In genomic region chr16:86680661-86681439, GRCh38 we compare ENCODE assay signal across 14 cellular contexts.
DNase-seq lines count a peak whose midpoint lies in the region; ATAC-seq, FAIRE-seq and TF ChIP-seq lines count a peak whose summit lies in the region.
"Had no signal": no experiment of that assay in that cellular context is flagged by ENCODE, and none has a peak within 500 bp of the region (broad histone marks: within the 10 kb centered on the region; RNA-seq: fewer than 3 reads in every experiment).

No MANE protein-coding gene starts in this region.

- H3K4me1 Mint-ChIP-seq in nephron = peaks cover 25% of the 10 kb centered on the region
- peaks cover 0 to 4% of the 10 kb centered on the region in 2 donors for H3K4me1 Mint-ChIP-seq in natural killer cell treated with Interleukin-12 subunit alpha and Interleukin-12 subunit beta and Interleukin-15 and Interleukin-18, amount 100 ng/mL, for 72 hours (ENCODE audit: low read depth in 2 of 2)
- peaks cover 8% of the 10 kb centered on the region for H3K4me1 Mint-ChIP-seq in stimulated activated memory B cell treated with anti-CD40 and anti-IgM and Interleukin-4, amounts not matched to agents 10 μg/mL and 1 μg/mL and 100 μg/mL, for 72 hours

- H2BK120ac ChIP-seq in H1 (replicated peaks; ENCODE audit: low read depth, low read length) = no peak overlapping the region

- no peaks in the 10 kb centered on the region for H3K36me3 ChIP-seq in H1 (ENCODE audit: control insufficient read depth in 2 of 4, insufficient read depth in 4 of 4, low read length in 3 of 4)

- POLR2A ChIA-PET in H1 (lab: Charles Lee; ENCODE audit: partially characterized antibody) = no interaction called here

- H3K27me3 ChIP-seq in H1 (replicated peaks in 1 of 4; ENCODE audit: control insufficient read depth in 3 of 4, extremely low read depth in 1 of 4, insufficient read depth in 3 of 4, low read length in 3 of 4) = no peaks in the 10 kb centered on the region

- no peak overlapping the region for H2BK5ac ChIP-seq in H1 (ENCODE audit: low read depth, low read length)

- no peak overlapping the region for H2BK12ac ChIP-seq in H1 (ENCODE audit: low read depth, low read length)

- H3K23ac ChIP-seq in H1 (ENCODE audit: insufficient read length) = no peak overlapping the region

- 93% methylated on average over 21 of the region's 26 CpGs; no CpG with 5 or more reads in 1 of the 2 experiments for WGBS in H1 (ENCODE audit: extremely low coverage in 1 of 2, insufficient coverage in 1 of 2, insufficient read length in 1 of 2, insufficient replicate concordance in 2 of 2, low coverage in 1 of 2, low lambda C conversion rate in 2 of 2, missing lambda C conversion rate in 1 of 2), 2 experiments

- H4K5ac ChIP-seq in H1 (ENCODE audit: insufficient read length, low read depth, low read length) = no peak overlapping the region

- no peaks in the 10 kb centered on the region for H3K79me1 ChIP-seq in H1 (ENCODE audit: low read depth, low read length)

- H3K27me3 Mint-ChIP-seq in nephron (ENCODE audit: low read depth) = peaks cover 49% of the 10 kb centered on the region
- peaks cover 16 to 19% of the 10 kb centered on the region in 2 donors for H3K27me3 Mint-ChIP-seq in natural killer cell treated with Interleukin-12 subunit alpha and Interleukin-12 subunit beta and Interleukin-15 and Interleukin-18, amount 100 ng/mL, for 72 hours
- peaks cover 34% of the 10 kb centered on the region for H3K27me3 Mint-ChIP-seq in stimulated activated memory B cell treated with anti-CD40 and anti-IgM and Interleukin-4, amounts not matched to agents 10 μg/mL and 1 μg/mL and 100 μg/mL, for 72 hours

- ATAC-seq in Right ventricle myocardium superior (ENCODE audit: poor library complexity) (peak; percentile 30), GM21529 (IDR thresholded peaks at IDR 0.05; ENCODE audit: unreplicated experiment) (no peak)
- ATAC-seq in natural killer cell treated with Interleukin-12 subunit alpha and Interleukin-12 subunit beta and Interleukin-15 and Interleukin-18, amount 100 ng/mL, for 72 hours = no peak
- ATAC-seq in stimulated activated memory B cell treated with anti-CD40 and anti-IgM and Interleukin-4, amounts not matched to agents 10 μg/mL and 1 μg/mL and 100 μg/mL, for 72 hours = no peak

- no peaks in the 10 kb centered on the region for H3K79me2 ChIP-seq in H1 (ENCODE audit: control insufficient read depth in 1 of 2, insufficient read depth in 2 of 2, low read length in 2 of 2)

- H2AK5ac ChIP-seq in H1 (ENCODE audit: low read depth, low read length) = no peak overlapping the region

- H4K20me1 ChIP-seq in H1 (replicated peaks in 1 of 2; ENCODE audit: control insufficient read depth in 1 of 2, insufficient read depth in 2 of 2, low read length in 2 of 2) = no peaks in the 10 kb centered on the region

- no peak overlapping the region for H3K18ac ChIP-seq in H1 (ENCODE audit: extremely low read depth, low read length)

- CTCF ChIA-PET in H1 (lab: Charles Lee; ENCODE audit: partially characterized antibody) = interaction anchor here (0.7 to 1.0 kb wide), 2 partner anchors 80 to 496 kb away, joined by 4 to 5 read pairs; no protein-coding TSS in a partner anchor

- DNase-seq in Right ventricle myocardium superior (no peak), cardiac septum (ENCODE audit: low spot score) (no peak), H1 (ENCODE audit: low read depth in 1 of 2, low spot score in 2 of 2) (no peak), activated T-cell treated with anti-CD3 and anti-CD28 coated beads for 4 hours (no peak)
- DNase-seq in natural killer cell treated with Interleukin-12 subunit alpha and Interleukin-12 subunit beta and Interleukin-15 and Interleukin-18, amount 100 ng/mL, for 72 hours (ENCODE audit: low spot score) = no peak
- DNase-seq: activated CD4-positive, alpha-beta T cell treated with anti-CD3 and anti-CD28 coated beads, Interleukin-2, amount 50 U/mL, for 4 hours; Calu3; NCI-H1092 treated with DMSO at 0.1 percent for 48 hours; NCI-H446; substantia nigra had no signal

- no peak overlapping the region for H3K14ac ChIP-seq in H1 (ENCODE audit: insufficient read length)

- no peak for TF ChIP-seq CTCF in H1 (IDR thresholded peaks at IDR 0.05; ENCODE audit: control extremely low read depth in 1 of 3, insufficient read depth in 1 of 3, low read depth in 1 of 3, low read length in 3 of 3)
- no peak for TF ChIP-seq CTCF in nephron (IDR thresholded peaks at IDR 0.05; ENCODE audit: unreplicated experiment in 3 of 3)

- no peak overlapping the region for H3K56ac ChIP-seq in H1 (replicated peaks; ENCODE audit: insufficient read length, low read depth, low read length)

- no peak for TF ChIP-seq EP300 in H1 (IDR thresholded peaks at IDR 0.05; ENCODE audit: borderline replicate concordance in 1 of 2, low read depth in 2 of 2, low read length in 2 of 2)

- peak overlapping the region; percentile 64 to 86 (median 83) for H3K27ac Mint-ChIP-seq in nephron
- H3K27ac Mint-ChIP-seq in natural killer cell treated with Interleukin-12 subunit alpha and Interleukin-12 subunit beta and Interleukin-15 and Interleukin-18, amount 100 ng/mL, for 72 hours = no peak overlapping the region
- no peak overlapping the region for H3K27ac Mint-ChIP-seq in stimulated activated memory B cell treated with anti-CD40 and anti-IgM and Interleukin-4, amounts not matched to agents 10 μg/mL and 1 μg/mL and 100 μg/mL, for 72 hours

- no peak overlapping the region for H2BK15ac ChIP-seq in H1 (ENCODE audit: low read length)

- no peak for TF ChIP-seq RAD21 in H1 (IDR thresholded peaks at IDR 0.05 in 1 of 2, conservative IDR thresholded peaks at IDR 0.05 in 1 of 2; ENCODE audit: low read depth in 2 of 2, low read length in 2 of 2)

- no peak overlapping the region for H3K27ac ChIP-seq in H1 (ENCODE audit: low read depth, low read length)

- no peak overlapping the region for H2AFZ ChIP-seq in H1 (ENCODE audit: low read length)

- intact Hi-C loops in Right ventricle myocardium superior (cut with DNase I) (no loop called here), cardiac septum (cut with DNase I) (no loop called here)

- H3K4ac ChIP-seq in H1 (replicated peaks; ENCODE audit: insufficient read length, low read depth, low read length) = no peak overlapping the region

- H3K4me2 ChIP-seq in H1 (ENCODE audit: insufficient read depth in 1 of 2, low read depth in 2 of 2, low read length in 2 of 2) = no peak overlapping the region

- peak overlapping the region; percentile 60 for H4K8ac ChIP-seq in H1 (ENCODE audit: extremely low read depth, insufficient read depth, low read length)

- no peak overlapping the region for H3K9ac ChIP-seq in H1 (replicated peaks in 1 of 4; ENCODE audit: extremely low read depth in 1 of 4, low read depth in 3 of 4, low read length in 3 of 4)

- no peak for FAIRE-seq in H1 (lab: Jason Lieb, UNC)
- FAIRE-seq: A204.1 had no signal

- H3K4me1 ChIP-seq in H1 (replicated peaks in 1 of 4; ENCODE audit: control insufficient read depth in 3 of 4, insufficient read depth in 4 of 4, low read length in 3 of 4) = no peaks in the 10 kb centered on the region; a peak in 1 of 7 replicates

- H2BK20ac ChIP-seq in H1 (ENCODE audit: low read length) = no peak overlapping the region

- H3K36me3 Mint-ChIP-seq in nephron (ENCODE audit: low read depth) = peaks cover 7% of the 10 kb centered on the region
- no peaks in the 10 kb centered on the region for H3K36me3 Mint-ChIP-seq in natural killer cell treated with Interleukin-12 subunit alpha and Interleukin-12 subunit beta and Interleukin-15 and Interleukin-18, amount 100 ng/mL, for 72 hours
- peaks cover 5% of the 10 kb centered on the region for H3K36me3 Mint-ChIP-seq in stimulated activated memory B cell treated with anti-CD40 and anti-IgM and Interleukin-4, amounts not matched to agents 10 μg/mL and 1 μg/mL and 100 μg/mL, for 72 hours

- no peak overlapping the region for H3K4me3 ChIP-seq in H1 (ENCODE audit: extremely low read depth in 1 of 4, insufficient read depth in 2 of 4, low read depth in 3 of 4, low read length in 4 of 4)

- H3K9me3 Mint-ChIP-seq in nephron = no peaks in the 10 kb centered on the region
- H3K9me3 Mint-ChIP-seq in natural killer cell treated with Interleukin-12 subunit alpha and Interleukin-12 subunit beta and Interleukin-15 and Interleukin-18, amount 100 ng/mL, for 72 hours = no peaks in the 10 kb centered on the region
- H3K9me3 Mint-ChIP-seq in stimulated activated memory B cell treated with anti-CD40 and anti-IgM and Interleukin-4, amounts not matched to agents 10 μg/mL and 1 μg/mL and 100 μg/mL, for 72 hours = peaks cover 11% of the 10 kb centered on the region

- H4K91ac ChIP-seq in H1 (replicated peaks; ENCODE audit: insufficient read length, low read length) = no peak overlapping the region

- H3K4me3 Mint-ChIP-seq in nephron = no peak overlapping the region
- no peak overlapping the region for H3K4me3 Mint-ChIP-seq in natural killer cell treated with Interleukin-12 subunit alpha and Interleukin-12 subunit beta and Interleukin-15 and Interleukin-18, amount 100 ng/mL, for 72 hours
- H3K4me3 Mint-ChIP-seq in stimulated activated memory B cell treated with anti-CD40 and anti-IgM and Interleukin-4, amounts not matched to agents 10 μg/mL and 1 μg/mL and 100 μg/mL, for 72 hours = no peak overlapping the region

- H3K23me2 ChIP-seq in H1 (ENCODE audit: low read depth, low read length) = no peaks in the 10 kb centered on the region

- no peak for TF ChIP-seq POLR2A in H1 (IDR thresholded peaks at IDR 0.05; ENCODE audit: control extremely low read depth in 1 of 2, low read depth in 2 of 2, low read length in 2 of 2)

- H3K9me3 ChIP-seq in H1 (ENCODE audit: insufficient read depth in 2 of 2, low read depth in 1 of 2, low read length in 1 of 2) = no peaks in the 10 kb centered on the region

TF ChIP-seq in H1, 55 proteins besides CTCF, POLR2A, EP300 and RAD21 (continues in another document):
- no peak for TF ChIP-seq CTBP2 (IDR thresholded peaks at IDR 0.05; ENCODE audit: borderline replicate concordance, insufficient read depth, insufficient read length, low read length)
- TF ChIP-seq HDAC6 (IDR thresholded peaks at IDR 0.05; ENCODE audit: low read depth, low read length) = no peak
- TF ChIP-seq, protein P1, sequence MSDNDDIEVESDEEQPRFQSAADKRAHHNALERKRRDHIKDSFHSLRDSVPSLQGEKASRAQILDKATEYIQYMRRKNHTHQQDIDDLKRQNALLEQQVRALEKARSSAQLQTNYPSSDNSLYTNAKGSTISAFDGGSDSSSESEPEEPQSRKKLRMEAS (IDR thresholded peaks at IDR 0.05) = no peak
- TF ChIP-seq SP2 (IDR thresholded peaks at IDR 0.05; ENCODE audit: low read length) = no peak
- no peak for TF ChIP-seq SIX5 (IDR thresholded peaks at IDR 0.05; ENCODE audit: low read depth, low read length)
- no peak for TF ChIP-seq NRF1 (IDR thresholded peaks at IDR 0.05; ENCODE audit: low read depth, low read length)
- no peak for TF ChIP-seq SUZ12 (IDR thresholded peaks at IDR 0.05; ENCODE audit: low read length)
- TF ChIP-seq TCF12 (IDR thresholded peaks at IDR 0.05; ENCODE audit: low read depth, low read length) = no peak
- no peak for TF ChIP-seq KDM1A (IDR thresholded peaks at IDR 0.05; ENCODE audit: borderline replicate concordance, low read length)
- no peak for TF ChIP-seq SP4 (IDR thresholded peaks at IDR 0.05; ENCODE audit: low read length)
- no peak for TF ChIP-seq CEBPB (IDR thresholded peaks at IDR 0.05; ENCODE audit: low read depth, low read length)
- TF ChIP-seq SRF (IDR thresholded peaks at IDR 0.05; ENCODE audit: low read depth, low read length) = no peak

Comparison
In these comparisons a context has a peak if more than half of its experiments do, and no peak if none do; other contexts are left out.
1. H3K27ac Mint-ChIP-seq: peak in nephron (3 of 3); none in natural killer cell treated with Interleukin-12 subunit alpha and Interleukin-12 subunit beta and Interleukin-15 and Interleukin-18, amount 100 ng/mL, for 72 hours (0 of 2) and stimulated activated memory B cell treated with anti-CD40 and anti-IgM and Interleukin-4, amounts not matched to agents 10 μg/mL and 1 μg/mL and 100 μg/mL, for 72 hours (single experiment).